Comparison of ENCODE assay signal across 8 cellular contexts in genomic region chr18:23231340-23232021, GRCh38.
DNase-seq lines count a peak whose midpoint lies in the region; ATAC-seq and TF ChIP-seq lines count a peak whose summit lies in the region.

No MANE protein-coding gene starts in this region.

- peak overlapping the region; percentile 56 for H3K4me3 Mint-ChIP-seq in T-helper 1 cell treated with Interleukin-12 subunit alpha and Interleukin-12 subunit beta and Interleukin-4 antibody, amounts not matched to agents 30 μg/mL and 1 μg/mL, for 36 hours

- H3K4me1 Mint-ChIP-seq in T-helper 1 cell treated with Interleukin-12 subunit alpha and Interleukin-12 subunit beta and Interleukin-4 antibody, amounts not matched to agents 30 μg/mL and 1 μg/mL, for 36 hours (ENCODE audit: low read depth) = peaks cover 45% of the 10 kb centered on the region

- no peak overlapping the region for H3K4me3 ChIP-seq in adrenal gland

- no peaks in the 10 kb centered on the region for H3K27me3 ChIP-seq in adrenal gland

- peak; percentile 81 for ATAC-seq in GM18907 (IDR thresholded peaks at IDR 0.05; ENCODE audit: unreplicated experiment)
- ATAC-seq in HG03108 (IDR thresholded peaks at IDR 0.05; ENCODE audit: unreplicated experiment) = peak; percentile 76

- H3K27ac ChIP-seq in adrenal gland = peak overlapping the region in 3 of 5 donors; percentile 5 to 60 (median 50)

- TF ChIP-seq POLR2A in adrenal gland (IDR thresholded peaks at IDR 0.05) = no peak

- no peak for TF ChIP-seq CTCF in adrenal gland (IDR thresholded peaks at IDR 0.05)

- H3K9me3 ChIP-seq in adrenal gland (replicated peaks in 1 of 3) = no peaks in the 10 kb centered on the region

- no peaks in the 10 kb centered on the region for H3K36me3 ChIP-seq in adrenal gland (replicated peaks in 1 of 2)

- no peaks in the 10 kb centered on the region for H3K27me3 Mint-ChIP-seq in T-helper 1 cell treated with Interleukin-12 subunit alpha and Interleukin-12 subunit beta and Interleukin-4 antibody, amounts not matched to agents 30 μg/mL and 1 μg/mL, for 36 hours (ENCODE audit: low read depth)

- WGBS in adrenal gland, 4 donors = 55 to 64% (median 61%) methylated on average over 20 of the region's 20 CpGs

- intact Hi-C loops in adrenal gland (cut with DNase I) = loop anchor here in 1 of 2 donors (10.0 kb wide), 1 partner anchor 57 kb away; no protein-coding TSS in a partner anchor

- H3K27ac Mint-ChIP-seq in T-helper 1 cell treated with Interleukin-12 subunit alpha and Interleukin-12 subunit beta and Interleukin-4 antibody, amounts not matched to agents 30 μg/mL and 1 μg/mL, for 36 hours = peak overlapping the region; percentile 84

- DNase-seq in adrenal gland = peak; percentile 28 to 79 (median 56)
- peak; percentile 94 for DNase-seq in iris pigment epithelial cell (ENCODE audit: low read depth)
- DNase-seq in stimulated activated CD8-positive, alpha-beta memory T cell treated with anti-CD3 and anti-CD28 coated beads, Interleukin-12 subunit alpha, Interleukin-12 subunit beta, amount 100 ng/mL, for 24 hours (ENCODE audit: extremely low read depth) = peak; percentile 41
- DNase-seq in HUDEP-2 (lab: John Stamatoyannopoulos, UW; ENCODE audit: unreplicated experiment in 76 of 76) = no peak
- DNase-seq in cerebellar cortex (ENCODE audit: low spot score) = no peak

- peaks cover 8% of the 10 kb centered on the region for H3K36me3 Mint-ChIP-seq in T-helper 1 cell treated with Interleukin-12 subunit alpha and Interleukin-12 subunit beta and Interleukin-4 antibody, amounts not matched to agents 30 μg/mL and 1 μg/mL, for 36 hours (ENCODE audit: low read depth)

- H3K4me1 ChIP-seq in adrenal gland (replicated peaks in 1 of 2) = peaks cover 7 to 28% of the 10 kb centered on the region in 2 donors

- peaks cover 5% of the 10 kb centered on the region for H3K9me3 Mint-ChIP-seq in T-helper 1 cell treated with Interleukin-12 subunit alpha and Interleukin-12 subunit beta and Interleukin-4 antibody, amounts not matched to agents 30 μg/mL and 1 μg/mL, for 36 hours

Comparison
In these comparisons a context has a peak if more than half of its experiments do, and no peak if none do; other contexts are left out.
1. DNase-seq: peak in adrenal gland (7 of 7), iris pigment epithelial cell (single experiment) and stimulated activated CD8-positive, alpha-beta memory T cell treated with anti-CD3 and anti-CD28 coated beads, Interleukin-12 subunit alpha, Interleukin-12 subunit beta, amount 100 ng/mL, for 24 hours (single experiment); none in HUDEP-2 (0 of 76) and cerebellar cortex (single experiment).